Comparison of ENCODE assay signal across 8 cellular contexts in the genomic region with DNA sequence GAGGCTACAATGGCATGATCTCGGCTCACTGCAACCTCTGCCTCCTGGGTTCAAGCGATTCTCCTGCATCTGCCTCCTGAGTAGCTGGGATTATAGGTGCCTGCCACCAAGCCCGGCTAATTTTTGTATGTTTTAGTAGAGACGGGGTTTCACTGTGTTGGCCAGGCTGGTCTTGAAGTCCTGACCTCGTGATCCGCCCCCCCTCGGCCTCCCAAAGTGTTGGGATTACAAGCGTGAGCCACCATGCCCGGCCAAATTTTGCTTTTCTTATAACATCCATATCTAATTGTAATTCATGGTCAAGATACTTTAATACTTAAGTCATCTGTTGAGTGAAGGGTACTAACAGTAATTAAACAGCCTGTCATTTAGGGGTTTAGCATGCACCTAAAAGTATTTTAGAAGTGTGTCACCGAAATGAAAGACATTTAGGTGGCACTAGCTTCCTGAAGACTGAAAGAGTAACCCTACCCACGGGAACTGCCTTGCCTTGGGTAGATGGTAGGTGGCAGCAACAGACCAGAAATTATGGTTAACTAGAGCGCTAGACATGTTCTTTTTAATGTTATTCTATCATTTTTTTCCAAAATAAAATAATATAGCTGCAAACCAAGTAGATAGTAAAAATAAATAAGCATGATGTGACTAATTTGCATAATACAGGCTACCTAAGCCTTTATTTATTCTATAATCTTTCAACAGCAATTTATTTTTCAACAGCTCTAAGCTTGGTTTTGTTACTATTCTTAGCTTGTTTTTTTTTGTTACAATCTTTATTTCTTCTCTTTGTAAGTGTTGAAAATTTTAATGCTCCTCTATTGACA.
DNase-seq lines count a peak whose midpoint lies in the region; ATAC-seq lines count a peak whose summit lies in the region.

No MANE protein-coding gene starts in this region.

- in situ Hi-C loops in T47D (cut with HindIII; ENCODE audit: low pct_unique_long_range_greater_than_20kb, low sequenced_read_pairs): no loop called here

- DNase-seq in EH (ENCODE audit: low read depth) (peak; percentile 67), LoVo (ENCODE audit: low spot score) (peak; percentile 66), SKM-1 treated with dmso at 0.1 percent for 144 hours (lab: John Stamatoyannopoulos, UW; ENCODE audit: unreplicated experiment) (peak; percentile 25), T47D (ENCODE audit: low read depth in 1 of 2, low spot score in 1 of 2) (peak; percentile 35 to 66), iris pigment epithelial cell (ENCODE audit: low read depth) (peak; percentile 68), GM19240 (ENCODE audit: insufficient read length, low spot score) (no peak)
- peak; percentile 11 to 13 for DNase-seq in stimulated activated CD4-positive, alpha-beta T cell treated with anti-CD3 and anti-CD28 coated beads, Interleukin-2, amount 100 ng/mL, for 48 hours

- peak; percentile 57 for ATAC-seq in GM21390 (IDR thresholded peaks at IDR 0.05; ENCODE audit: unreplicated experiment)
